Comparison of ENCODE assay signal across 8 cellular contexts in the genomic region with DNA sequence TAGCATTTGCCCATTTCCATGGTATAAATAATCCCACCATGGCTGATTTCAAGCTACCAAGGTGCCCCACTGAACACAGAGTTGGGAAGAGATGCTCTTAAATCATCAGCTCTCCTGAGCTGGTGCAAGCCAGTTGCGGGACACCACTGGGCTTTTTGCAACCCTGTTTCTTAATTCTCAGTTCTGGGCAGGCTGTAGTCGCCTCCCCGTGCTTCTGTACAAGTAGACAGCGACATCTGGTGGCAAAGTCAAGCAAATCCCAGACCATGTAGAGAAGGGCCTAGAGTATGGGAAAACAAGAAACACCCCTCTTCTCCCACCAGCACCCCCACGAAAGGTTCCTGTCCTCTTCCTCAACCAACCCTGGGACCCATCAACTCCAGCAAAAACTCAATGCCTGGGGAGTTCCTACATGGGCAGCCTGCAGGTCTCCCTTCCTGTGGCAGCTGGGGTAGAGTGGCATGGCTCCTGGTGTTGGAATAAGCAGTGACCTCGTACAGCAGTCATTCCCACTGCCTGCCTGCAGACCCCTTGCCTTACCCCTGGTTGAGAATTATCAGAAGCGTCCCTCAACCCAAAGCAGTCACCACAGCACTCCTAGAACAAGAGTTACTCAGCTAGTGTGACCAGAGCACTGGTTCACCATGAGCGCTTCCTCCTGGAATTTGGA.
A peak's percentile ranks its signal among the peaks of the same experiment; 100 is the strongest.
DNase-seq lines count a peak whose midpoint lies in the region; ATAC-seq and TF ChIP-seq lines count a peak whose summit lies in the region.

No MANE protein-coding gene starts in this region.

- no peaks in the 10 kb centered on the region for H4K20me1 ChIP-seq in IMR-90 (ENCODE audit: insufficient read depth, low read length)

- DNase-seq in Caco-2: peak; percentile 65 to 68
- peak; percentile 61 for DNase-seq in IMR-90
- peak; percentile 54 for DNase-seq in RWPE1 (ENCODE audit: low spot score)
- peak; percentile 56 for DNase-seq in activated gamma-delta T cell treated with anti-CD3 and anti-CD28 coated beads, Interleukin-2, amount 50 U/mL, for 16 hours (ENCODE audit: low read depth)
- DNase-seq in globus pallidus (ENCODE audit: low spot score): peak; percentile 67
- DNase-seq in vagina (ENCODE audit: extremely low spot score in 2 of 2): peak in 1 of 2 donors; percentile 71

- H3K4me3 ChIP-seq in Caco-2 (ENCODE audit: low read depth, low read length): no peak overlapping the region
- H3K4me3 ChIP-seq in IMR-90 (ENCODE audit: insufficient read depth, low read depth, low read length): no peak overlapping the region
- H3K4me3 ChIP-seq in parathyroid adenoma (ENCODE audit: low read depth, low read length): no peak overlapping the region
- no peak overlapping the region for H3K4me3 ChIP-seq in vagina

- H2BK20ac ChIP-seq in IMR-90 (ENCODE audit: low read depth, low read length): no peak overlapping the region

- H2BK5ac ChIP-seq in IMR-90 (ENCODE audit: low read depth, low read length, poor library complexity, severe bottlenecking): no peak overlapping the region

- no peaks in the 10 kb centered on the region for H3K9me1 ChIP-seq in IMR-90 (ENCODE audit: insufficient read depth, low read length)

- dilution Hi-C loops in IMR-90 (cut with HindIII; ENCODE audit: low sequenced_read_pairs, unreplicated experiment): no loop called here

- H2BK120ac ChIP-seq in IMR-90 (ENCODE audit: low read depth, low read length): no peak overlapping the region

- no peak overlapping the region for H2BK15ac ChIP-seq in IMR-90 (ENCODE audit: low read depth, low read length)

- no peaks in the 10 kb centered on the region for H3K79me1 ChIP-seq in IMR-90 (ENCODE audit: low read depth in 1 of 2, low read length in 2 of 2)

- H3K14ac ChIP-seq in IMR-90 (replicated peaks; ENCODE audit: low read depth, low read length): no peak overlapping the region

- no peak overlapping the region for H3K4me3 Mint-ChIP-seq in Caco-2 (ENCODE audit: unreplicated experiment)

- H4K91ac ChIP-seq in IMR-90 (ENCODE audit: insufficient read depth, low read depth, low read length): no peak overlapping the region

- H3K18ac ChIP-seq in IMR-90 (ENCODE audit: low read depth, low read length): no peak overlapping the region

- intact Hi-C loops in Caco-2 (cut with micrococcal nuclease; ENCODE audit: unreplicated experiment) (loop anchor here (1.0 to 5.0 kb wide), 2 partner anchors 108 to 326 kb away; no protein-coding TSS in a partner anchor), IMR-90 (cut with micrococcal nuclease) (loop anchor here (1.0 to 10.0 kb wide), 6 partner anchors 108 to 492 kb away; no protein-coding TSS in a partner anchor), vagina (cut with DNase I) (no loop called here)

- no peaks in the 10 kb centered on the region; the same call in 1 of the 2 replicates for H3K27me3 ChIP-seq in Caco-2 (replicated peaks; ENCODE audit: control insufficient read depth, insufficient read depth, low read length)
- H3K27me3 ChIP-seq in IMR-90 (ENCODE audit: control insufficient read depth, insufficient read depth, low read length): peaks cover 10% of the 10 kb centered on the region
- H3K27me3 ChIP-seq in parathyroid adenoma (ENCODE audit: control insufficient read depth, insufficient read depth, low read length): no peaks in the 10 kb centered on the region
- no peaks in the 10 kb centered on the region for H3K27me3 ChIP-seq in vagina

- H3K9me3 ChIP-seq in Caco-2 (peaks cover under 1% of the 10 kb centered on the region; the same call in 1 of the 2 replicates), IMR-90 (ENCODE audit: control insufficient read depth, insufficient read depth, low read length) (no peaks in the 10 kb centered on the region), parathyroid adenoma (ENCODE audit: control insufficient read depth, low read length) (no peaks in the 10 kb centered on the region), vagina (no peaks in the 10 kb centered on the region)

- H3K4me1 ChIP-seq in Caco-2 (no peaks in the 10 kb centered on the region), IMR-90 (ENCODE audit: control insufficient read depth, insufficient read depth, low read length) (no peaks in the 10 kb centered on the region), parathyroid adenoma (no peaks in the 10 kb centered on the region), vagina (no peaks in the 10 kb centered on the region)

- H3K9me3 Mint-ChIP-seq in Caco-2 (ENCODE audit: unreplicated experiment): peaks cover 7% of the 10 kb centered on the region

- H4K5ac ChIP-seq in IMR-90 (ENCODE audit: low read depth, low read length): no peak overlapping the region

- in situ Hi-C loops in IMR-90 (cut with MboI; ENCODE audit: low sequenced_read_pairs): loop anchor here (25.0 kb wide), 1 partner anchor 331 kb away; no protein-coding TSS in a partner anchor

- H3K4me1 Mint-ChIP-seq in Caco-2 (ENCODE audit: low read depth, unreplicated experiment): no peaks in the 10 kb centered on the region

- no peak overlapping the region for H4K8ac ChIP-seq in IMR-90 (ENCODE audit: low read depth in 2 of 2, low read length in 2 of 2)

- no peak overlapping the region for H3K23ac ChIP-seq in IMR-90 (ENCODE audit: low read depth, low read length)

- H3K9ac ChIP-seq in IMR-90 (ENCODE audit: low read depth, low read length) (no peak overlapping the region), parathyroid adenoma (no peak overlapping the region)

- peaks cover 3% of the 10 kb centered on the region for H3K27me3 Mint-ChIP-seq in Caco-2 (ENCODE audit: insufficient read depth, unreplicated experiment)

- H3K27ac Mint-ChIP-seq in Caco-2 (ENCODE audit: unreplicated experiment): no peak overlapping the region

- H3K36me3 ChIP-seq in Caco-2 (ENCODE audit: control insufficient read depth, insufficient read depth, low read length) (no peaks in the 10 kb centered on the region), IMR-90 (ENCODE audit: control insufficient read depth, insufficient read depth, low read length) (no peaks in the 10 kb centered on the region), parathyroid adenoma (ENCODE audit: control insufficient read depth, insufficient read depth, low read length) (no peaks in the 10 kb centered on the region), vagina (no peaks in the 10 kb centered on the region)

- peak; percentile 71 to 88 for TF ChIP-seq CTCF in Caco-2 (IDR thresholded peaks at IDR 0.05; ENCODE audit: insufficient read depth in 1 of 2, low read depth in 1 of 2, low read length in 1 of 2, severe bottlenecking in 1 of 2, unreplicated experiment in 1 of 2)
- TF ChIP-seq CTCF in IMR-90 (conservative IDR thresholded peaks at IDR 0.05; ENCODE audit: low read depth, low read length): peak; percentile 87
- TF ChIP-seq CTCF in RWPE1 (conservative IDR thresholded peaks at IDR 0.05; ENCODE audit: low read depth): peak; percentile 81
- TF ChIP-seq CTCF in parathyroid adenoma (IDR thresholded peaks at IDR 0.05): peak; percentile 55
- peak; percentile 43 to 85 (median 76) for TF ChIP-seq CTCF in vagina (IDR thresholded peaks at IDR 0.05)

- H3K4ac ChIP-seq in IMR-90 (ENCODE audit: low read depth, low read length): no peak overlapping the region

- no peaks in the 10 kb centered on the region for H3K36me3 Mint-ChIP-seq in Caco-2 (ENCODE audit: insufficient read depth, unreplicated experiment)

- no peak overlapping the region for H3K56ac ChIP-seq in IMR-90 (ENCODE audit: extremely low read depth, insufficient read depth, low read length)

- BruUV-seq in Caco-2 (replicated peaks; lab: Mats Ljungman, UMichigan): no TSS peak
- no TSS peak for BruUV-seq in IMR-90 (replicated peaks; lab: Mats Ljungman, UMichigan)

- TF ChIP-seq RAD21 in IMR-90 (IDR thresholded peaks at IDR 0.05; ENCODE audit: low read length): peak; percentile 86

- no peak overlapping the region for H2AK5ac ChIP-seq in IMR-90 (ENCODE audit: low read depth, low read length)

- peak; percentile 95 for ATAC-seq in IMR-90 (ENCODE audit: low read depth)
- ATAC-seq in GM21529 (IDR thresholded peaks at IDR 0.05; ENCODE audit: unreplicated experiment): no peak

- no peak overlapping the region for H2AFZ ChIP-seq in IMR-90 (replicated peaks; ENCODE audit: low read length, poor library complexity)
- H2AFZ ChIP-seq in parathyroid adenoma: no peak overlapping the region

- no peak overlapping the region for H2AK9ac ChIP-seq in IMR-90 (replicated peaks; ENCODE audit: low read depth, low read length, poor library complexity)

- H3K27ac ChIP-seq in IMR-90 (ENCODE audit: insufficient read depth, low read length) (no peak overlapping the region), RWPE1 (no peak overlapping the region), parathyroid adenoma (no peak overlapping the region), vagina (no peak overlapping the region)

- POLR2A ChIA-PET in Caco-2 (lab: Charles Lee) (no interaction called here), IMR-90 (lab: Charles Lee; ENCODE audit: unreplicated experiment) (no interaction called here), RWPE1 (lab: Yijun Ruan, JAX; ENCODE audit: low non-redundant PET) (no interaction called here)

- 0% methylated on average over 1 of the region's 8 CpGs; no CpG with 5 or more reads in 1 of the 2 experiments for WGBS in IMR-90 (ENCODE audit: extremely low coverage in 2 of 2, insufficient read length in 1 of 2), 2 experiments

- H3K4me2 ChIP-seq in IMR-90 (ENCODE audit: low read depth, low read length) (no peak overlapping the region), parathyroid adenoma (ENCODE audit: low read length) (no peak overlapping the region)

- CTCF ChIA-PET in Caco-2 (lab: Charles Lee) (interaction anchor here (1.1 to 1.7 kb wide), 7 partner anchors 72 to 186 kb away, joined by 3 to 7 read pairs (median 4); no protein-coding TSS in a partner anchor), IMR-90 (lab: Yijun Ruan, JAX) (interaction anchor here (0.6 to 2.2 kb wide), 5 partner anchors 164 to 574 kb away, joined by 3 to 9 read pairs (median 3); no protein-coding TSS in a partner anchor), RWPE1 (lab: Yijun Ruan, JAX) (interaction anchor here (0.5 to 3.8 kb wide), 7 partner anchors 108 to 248 kb away, joined by 3 to 16 read pairs (median 4); no protein-coding TSS in a partner anchor)

- H3K79me2 ChIP-seq in parathyroid adenoma: no peaks in the 10 kb centered on the region

- TF ChIP-seq POLR2A in IMR-90 (IDR thresholded peaks at IDR 0.05; ENCODE audit: low read depth, low read length) (no peak), vagina (IDR thresholded peaks at IDR 0.05) (no peak)

TF ChIP-seq in IMR-90, 13 proteins besides CTCF, POLR2A, EP300 and RAD21 (continues in another document):
- TF ChIP-seq MXI1 (IDR thresholded peaks at IDR 0.05; ENCODE audit: borderline replicate concordance, low read depth, low read length) (no peak), MAZ (IDR thresholded peaks at IDR 0.05; ENCODE audit: borderline replicate concordance, low read depth, low read length) (no peak), SMC3 (IDR thresholded peaks at IDR 0.05; ENCODE audit: low read depth, low read length) (peak; percentile 78), FOS (IDR thresholded peaks at IDR 0.05; ENCODE audit: low read depth, low read length) (no peak)
